In genomic region chr17:81960130-81960958, GRCh38 we compare ENCODE assay signal across 1 cellular context.
TF ChIP-seq lines count a peak whose summit lies in the region.

No MANE protein-coding gene starts in this region.

TF ChIP-seq in HepG2, 621 proteins besides CTCF, POLR2A, EP300 and RAD21 (continued from another document and continues in another):
- TF ChIP-seq, protein P1, sequence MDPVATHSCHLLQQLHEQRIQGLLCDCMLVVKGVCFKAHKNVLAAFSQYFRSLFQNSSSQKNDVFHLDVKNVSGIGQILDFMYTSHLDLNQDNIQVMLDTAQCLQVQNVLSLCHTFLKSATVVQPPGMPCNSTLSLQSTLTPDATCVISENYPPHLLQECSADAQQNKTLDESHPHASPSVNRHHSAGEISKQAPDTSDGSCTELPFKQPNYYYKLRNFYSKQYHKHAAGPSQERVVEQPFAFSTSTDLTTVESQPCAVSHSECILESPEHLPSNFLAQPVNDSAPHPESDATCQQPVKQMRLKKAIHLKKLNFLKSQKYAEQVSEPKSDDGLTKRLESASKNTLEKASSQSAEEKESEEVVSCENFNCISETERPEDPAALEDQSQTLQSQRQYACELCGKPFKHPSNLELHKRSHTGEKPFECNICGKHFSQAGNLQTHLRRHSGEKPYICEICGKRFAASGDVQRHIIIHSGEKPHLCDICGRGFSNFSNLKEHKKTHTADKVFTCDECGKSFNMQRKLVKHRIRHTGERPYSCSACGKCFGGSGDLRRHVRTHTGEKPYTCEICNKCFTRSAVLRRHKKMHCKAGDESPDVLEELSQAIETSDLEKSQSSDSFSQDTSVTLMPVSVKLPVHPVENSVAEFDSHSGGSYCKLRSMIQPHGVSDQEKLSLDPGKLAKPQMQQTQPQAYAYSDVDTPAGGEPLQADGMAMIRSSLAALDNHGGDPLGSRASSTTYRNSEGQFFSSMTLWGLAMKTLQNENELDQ (CRISPR knock-in tag; IDR thresholded peaks at IDR 0.05; ENCODE audit: borderline replicate concordance), result no peak
- TF ChIP-seq ZNF564 (CRISPR knock-in tag; IDR thresholded peaks at IDR 0.05), result peak; percentile 4
- TF ChIP-seq ZNF563 (CRISPR knock-in tag; IDR thresholded peaks at IDR 0.05), result no peak; the same call in none of the 2 replicates
- no peak for TF ChIP-seq ZKSCAN8 (CRISPR knock-in tag; IDR thresholded peaks at IDR 0.05; ENCODE audit: borderline replicate concordance)
- no peak for TF ChIP-seq HDAC2 (CRISPR knock-in tag; IDR thresholded peaks at IDR 0.05)
- TF ChIP-seq ZGPAT (CRISPR knock-in tag; IDR thresholded peaks at IDR 0.05), result peak; percentile 8; the same call in 1 of the 2 replicates
- 0 out of 2 replicates have a peak, but pooled peaks have one; percentile 3 for TF ChIP-seq ETV6 (CRISPR knock-in tag; conservative IDR thresholded peaks at IDR 0.05)
- peak; percentile 29 for TF ChIP-seq SPEN (CRISPR knock-in tag; IDR thresholded peaks at IDR 0.05; ENCODE audit: low read depth)
- TF ChIP-seq ZNF678 (CRISPR knock-in tag; IDR thresholded peaks at IDR 0.05), result 0 out of 2 replicates have a peak, but pooled peaks have one; percentile 31
- TF ChIP-seq, protein P2, sequence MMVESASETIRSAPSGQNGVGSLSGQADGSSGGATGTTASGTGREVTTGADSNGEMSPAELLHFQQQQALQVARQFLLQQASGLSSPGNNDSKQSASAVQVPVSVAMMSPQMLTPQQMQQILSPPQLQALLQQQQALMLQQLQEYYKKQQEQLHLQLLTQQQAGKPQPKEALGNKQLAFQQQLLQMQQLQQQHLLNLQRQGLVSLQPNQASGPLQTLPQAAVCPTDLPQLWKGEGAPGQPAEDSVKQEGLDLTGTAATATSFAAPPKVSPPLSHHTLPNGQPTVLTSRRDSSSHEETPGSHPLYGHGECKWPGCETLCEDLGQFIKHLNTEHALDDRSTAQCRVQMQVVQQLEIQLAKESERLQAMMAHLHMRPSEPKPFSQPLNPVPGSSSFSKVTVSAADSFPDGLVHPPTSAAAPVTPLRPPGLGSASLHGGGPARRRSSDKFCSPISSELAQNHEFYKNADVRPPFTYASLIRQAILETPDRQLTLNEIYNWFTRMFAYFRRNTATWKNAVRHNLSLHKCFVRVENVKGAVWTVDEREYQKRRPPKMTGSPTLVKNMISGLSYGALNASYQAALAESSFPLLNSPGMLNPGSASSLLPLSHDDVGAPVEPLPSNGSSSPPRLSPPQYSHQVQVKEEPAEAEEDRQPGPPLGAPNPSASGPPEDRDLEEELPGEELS (CRISPR knock-in tag; IDR thresholded peaks at IDR 0.05), result no peak; the same call in 1 of the 2 replicates
- no peak for TF ChIP-seq JUN (CRISPR knock-in tag; IDR thresholded peaks at IDR 0.05)
- peak; percentile 40; the same call in 1 of the 2 replicates for TF ChIP-seq GABPB1 (CRISPR knock-in tag; IDR thresholded peaks at IDR 0.05)
- no peak for TF ChIP-seq IKZF1 (IDR thresholded peaks at IDR 0.05)
- TF ChIP-seq ELF4 (CRISPR knock-in tag; IDR thresholded peaks at IDR 0.05; ENCODE audit: borderline replicate concordance), result no peak
- TF ChIP-seq KDM6A (CRISPR knock-in tag; IDR thresholded peaks at IDR 0.05; ENCODE audit: low read depth), result no peak
- 0 out of 2 replicates have a peak, but pooled peaks have one; percentile 20 for TF ChIP-seq ZNF552 (CRISPR knock-in tag; IDR thresholded peaks at IDR 0.05; ENCODE audit: borderline replicate concordance)
- no peak for TF ChIP-seq HNRNPL (IDR thresholded peaks at IDR 0.05; ENCODE audit: low read depth, low read length)
- no peak for TF ChIP-seq PHF5A (CRISPR knock-in tag; IDR thresholded peaks at IDR 0.05; ENCODE audit: low read depth, unreplicated experiment)
- no peak for TF ChIP-seq ZNF749 (CRISPR knock-in tag; IDR thresholded peaks at IDR 0.05; ENCODE audit: borderline replicate concordance)
- TF ChIP-seq ETV5 (CRISPR knock-in tag; IDR thresholded peaks at IDR 0.05; ENCODE audit: borderline replicate concordance), result 0 out of 2 replicates have a peak, but pooled peaks have one; percentile 36
- TF ChIP-seq, protein P3, sequence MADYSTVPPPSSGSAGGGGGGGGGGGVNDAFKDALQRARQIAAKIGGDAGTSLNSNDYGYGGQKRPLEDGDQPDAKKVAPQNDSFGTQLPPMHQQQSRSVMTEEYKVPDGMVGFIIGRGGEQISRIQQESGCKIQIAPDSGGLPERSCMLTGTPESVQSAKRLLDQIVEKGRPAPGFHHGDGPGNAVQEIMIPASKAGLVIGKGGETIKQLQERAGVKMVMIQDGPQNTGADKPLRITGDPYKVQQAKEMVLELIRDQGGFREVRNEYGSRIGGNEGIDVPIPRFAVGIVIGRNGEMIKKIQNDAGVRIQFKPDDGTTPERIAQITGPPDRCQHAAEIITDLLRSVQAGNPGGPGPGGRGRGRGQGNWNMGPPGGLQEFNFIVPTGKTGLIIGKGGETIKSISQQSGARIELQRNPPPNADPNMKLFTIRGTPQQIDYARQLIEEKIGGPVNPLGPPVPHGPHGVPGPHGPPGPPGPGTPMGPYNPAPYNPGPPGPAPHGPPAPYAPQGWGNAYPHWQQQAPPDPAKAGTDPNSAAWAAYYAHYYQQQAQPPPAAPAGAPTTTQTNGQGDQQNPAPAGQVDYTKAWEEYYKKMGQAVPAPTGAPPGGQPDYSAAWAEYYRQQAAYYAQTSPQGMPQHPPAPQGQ (CRISPR knock-in tag; IDR thresholded peaks at IDR 0.05; ENCODE audit: borderline replicate concordance), result no peak
- TF ChIP-seq TGIF2 (CRISPR knock-in tag; IDR thresholded peaks at IDR 0.05), result peak; percentile 69; the same call in 1 of the 2 replicates
- TF ChIP-seq CENPT (CRISPR knock-in tag; IDR thresholded peaks at IDR 0.05; ENCODE audit: low read depth), result no peak
- no peak for TF ChIP-seq KDM5A (IDR thresholded peaks at IDR 0.05; ENCODE audit: borderline replicate concordance, low read length)
- TF ChIP-seq SNRNP70 (IDR thresholded peaks at IDR 0.05; ENCODE audit: low read depth, low read length), result no peak
- no peak for TF ChIP-seq ZNF556 (CRISPR knock-in tag; IDR thresholded peaks at IDR 0.05; ENCODE audit: borderline replicate concordance)
- peak; percentile 81; the same call in 1 of the 2 replicates for TF ChIP-seq ZNF33B (CRISPR knock-in tag; IDR thresholded peaks at IDR 0.05)
- TF ChIP-seq MTERF4 (CRISPR knock-in tag; IDR thresholded peaks at IDR 0.05), result no peak
- TF ChIP-seq BCL3 (CRISPR knock-in tag; IDR thresholded peaks at IDR 0.05), result no peak; the same call in 1 of the 2 replicates
- TF ChIP-seq HNF1B (CRISPR knock-in tag; IDR thresholded peaks at IDR 0.05), result no peak
- no peak for TF ChIP-seq ZNF644 (CRISPR knock-in tag; IDR thresholded peaks at IDR 0.05; ENCODE audit: low read depth)
- TF ChIP-seq ZNF142 (CRISPR knock-in tag; IDR thresholded peaks at IDR 0.05), result no peak
- TF ChIP-seq XRCC5 (optimal IDR thresholded peaks at IDR 0.05; ENCODE audit: low read length), result no peak
- no peak for TF ChIP-seq MXD4 (CRISPR knock-in tag; IDR thresholded peaks at IDR 0.05)
- TF ChIP-seq, protein P4, sequence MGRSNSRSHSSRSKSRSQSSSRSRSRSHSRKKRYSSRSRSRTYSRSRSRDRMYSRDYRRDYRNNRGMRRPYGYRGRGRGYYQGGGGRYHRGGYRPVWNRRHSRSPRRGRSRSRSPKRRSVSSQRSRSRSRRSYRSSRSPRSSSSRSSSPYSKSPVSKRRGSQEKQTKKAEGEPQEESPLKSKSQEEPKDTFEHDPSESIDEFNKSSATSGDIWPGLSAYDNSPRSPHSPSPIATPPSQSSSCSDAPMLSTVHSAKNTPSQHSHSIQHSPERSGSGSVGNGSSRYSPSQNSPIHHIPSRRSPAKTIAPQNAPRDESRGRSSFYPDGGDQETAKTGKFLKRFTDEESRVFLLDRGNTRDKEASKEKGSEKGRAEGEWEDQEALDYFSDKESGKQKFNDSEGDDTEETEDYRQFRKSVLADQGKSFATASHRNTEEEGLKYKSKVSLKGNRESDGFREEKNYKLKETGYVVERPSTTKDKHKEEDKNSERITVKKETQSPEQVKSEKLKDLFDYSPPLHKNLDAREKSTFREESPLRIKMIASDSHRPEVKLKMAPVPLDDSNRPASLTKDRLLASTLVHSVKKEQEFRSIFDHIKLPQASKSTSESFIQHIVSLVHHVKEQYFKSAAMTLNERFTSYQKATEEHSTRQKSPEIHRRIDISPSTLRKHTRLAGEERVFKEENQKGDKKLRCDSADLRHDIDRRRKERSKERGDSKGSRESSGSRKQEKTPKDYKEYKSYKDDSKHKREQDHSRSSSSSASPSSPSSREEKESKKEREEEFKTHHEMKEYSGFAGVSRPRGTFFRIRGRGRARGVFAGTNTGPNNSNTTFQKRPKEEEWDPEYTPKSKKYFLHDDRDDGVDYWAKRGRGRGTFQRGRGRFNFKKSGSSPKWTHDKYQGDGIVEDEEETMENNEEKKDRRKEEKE (IDR thresholded peaks at IDR 0.05), result no peak
- TF ChIP-seq ZNF180 (CRISPR knock-in tag; IDR thresholded peaks at IDR 0.05; ENCODE audit: borderline replicate concordance, low read depth), result no peak
- TF ChIP-seq ATF7-NPFF (CRISPR knock-in tag; IDR thresholded peaks at IDR 0.05; ENCODE audit: low read depth), result no peak
- no peak; the same call in 1 of the 2 replicates for TF ChIP-seq ZNF468 (CRISPR knock-in tag; IDR thresholded peaks at IDR 0.05)
- no peak for TF ChIP-seq SAP130 (CRISPR knock-in tag; IDR thresholded peaks at IDR 0.05; ENCODE audit: low read depth)
